In the genomic region with DNA sequence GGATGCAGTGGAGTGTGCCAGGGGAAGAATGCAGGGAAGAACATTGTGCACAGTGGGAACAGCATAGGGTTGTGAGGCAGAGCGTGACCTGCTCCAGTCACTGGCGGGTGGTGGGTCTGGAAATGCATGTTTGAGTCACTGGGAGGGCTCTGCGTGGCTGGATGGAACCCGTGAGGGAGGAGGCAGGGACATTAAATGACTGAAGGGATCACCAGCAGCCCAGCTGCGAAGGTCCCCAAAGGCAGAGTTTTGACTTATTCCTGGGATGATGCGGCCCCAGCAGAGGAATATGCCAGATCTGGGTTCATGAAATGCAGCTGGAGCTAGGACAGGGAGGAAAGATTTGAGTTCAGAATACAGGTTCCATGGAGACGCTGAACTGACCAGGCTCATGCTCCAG, we compare ENCODE assay signal across 21 cellular contexts.
A peak's percentile ranks its signal among the peaks of the same experiment; 100 is the strongest.
DNase-seq lines count a peak whose midpoint lies in the region; ATAC-seq and TF ChIP-seq lines count a peak whose summit lies in the region.
"Had no signal": no experiment of that assay in that cellular context is flagged by ENCODE, and none has a peak within 500 bp of the region (broad histone marks: within the 10 kb centered on the region; RNA-seq: fewer than 3 reads in every experiment).

No MANE protein-coding gene starts in this region.

- no peaks in the 10 kb centered on the region for H4K20me1 ChIP-seq in PC-3 (ENCODE audit: low read length)

- H3K36me3 ChIP-seq in neuronal stem cell (replicated peaks in 1 of 2; ENCODE audit: control insufficient read depth in 2 of 2, insufficient read depth in 2 of 2, low read length in 2 of 2) (no peaks in the 10 kb centered on the region), tibial artery (no peaks in the 10 kb centered on the region), gastroesophageal sphincter (no peaks in the 10 kb centered on the region), PC-3 (ENCODE audit: low read depth, low read length) (no peaks in the 10 kb centered on the region)
- H3K36me3 ChIP-seq: MG63 had no signal

- no TSS peak for BruUV-seq in PC-3 (replicated peaks; lab: Mats Ljungman, UMichigan)

- H3K27ac ChIP-seq in neuronal stem cell (replicated peaks; ENCODE audit: low read length) = no peak overlapping the region
- H3K27ac ChIP-seq in tibial artery = no peak overlapping the region
- peak overlapping the region in 2 of 4 donors; percentile 10 to 61 for H3K27ac ChIP-seq in gastroesophageal sphincter
- no peak overlapping the region for H3K27ac ChIP-seq in PC-3 (ENCODE audit: low read length)
- H3K27ac ChIP-seq: 22Rv1, C4-2B had no signal

- H2AFZ ChIP-seq in neuronal stem cell (ENCODE audit: low read length) (no peak overlapping the region), PC-3 (ENCODE audit: low read length) (no peak overlapping the region)

- no peak overlapping the region for H3K14ac ChIP-seq in neuronal stem cell (ENCODE audit: low read length)

- H3K23ac ChIP-seq in neuronal stem cell (ENCODE audit: low read depth, low read length, poor library complexity) = no peak overlapping the region

- no peaks in the 10 kb centered on the region for H3K79me2 ChIP-seq in PC-3 (ENCODE audit: low read length)

- H3K9me3 Mint-ChIP-seq in activated CD4-positive, alpha-beta T cell treated with anti-CD3 and anti-CD28 coated beads, Interleukin-2, amount 10 ng/mL, durations not matched to agents 7 days and 5 days = no peaks in the 10 kb centered on the region
- H3K9me3 Mint-ChIP-seq in glutamatergic neuron (ENCODE audit: unreplicated experiment) = peaks cover 1% of the 10 kb centered on the region
- H3K9me3 Mint-ChIP-seq: H9 had no signal

- no peak overlapping the region for H4K91ac ChIP-seq in neuronal stem cell (ENCODE audit: low read depth, low read length, poor library complexity)

- H3K9me3 ChIP-seq in neuronal stem cell (replicated peaks in 1 of 2; ENCODE audit: control insufficient read depth in 2 of 2, insufficient read depth in 1 of 2, low read depth in 1 of 2, low read length in 2 of 2) (no peaks in the 10 kb centered on the region), tibial artery (no peaks in the 10 kb centered on the region), gastroesophageal sphincter (no peaks in the 10 kb centered on the region), PC-3 (ENCODE audit: low read length) (no peaks in the 10 kb centered on the region)
- H3K9me3 ChIP-seq: MG63 had no signal

- H3K27ac Mint-ChIP-seq in activated CD4-positive, alpha-beta T cell treated with anti-CD3 and anti-CD28 coated beads, Interleukin-2, amount 10 ng/mL, durations not matched to agents 7 days and 5 days = peak overlapping the region; percentile 61
- no peak overlapping the region for H3K27ac Mint-ChIP-seq in glutamatergic neuron (ENCODE audit: unreplicated experiment)

- H3K4me1 ChIP-seq in neuronal stem cell (ENCODE audit: control insufficient read depth in 2 of 2, insufficient read depth in 1 of 2, low read depth in 1 of 2, low read length in 2 of 2) (peaks cover 0 to 4% of the 10 kb centered on the region in 2 donors), tibial artery (peaks cover 5 to 29% (median 19%) of the 10 kb centered on the region in 4 donors), gastroesophageal sphincter (peaks cover 0 to 24% (median 3%) of the 10 kb centered on the region in 3 donors), PC-3 (ENCODE audit: insufficient read depth, low read length) (peaks cover 8% of the 10 kb centered on the region; the same call in 1 of the 2 replicates)

- no CpG with 5 or more reads among the region's 7 CpGs for WGBS in neuronal stem cell (ENCODE audit: extremely low coverage in 2 of 2, insufficient read length in 2 of 2, insufficient replicate concordance in 1 of 2), 2 donors
- WGBS in gastroesophageal sphincter (ENCODE audit: low coverage in 1 of 2), 2 donors = 62 to 66% methylated on average over 2 to 4 of the region's 7 CpGs

- intact Hi-C loops in tibial artery (cut with DNase I; ENCODE audit: low total_unique reads) = no loop called here
- intact Hi-C loops in PC-3 (cut with micrococcal nuclease) = no loop called here

- H4K8ac ChIP-seq in neuronal stem cell (ENCODE audit: low read depth, low read length) = no peak overlapping the region

- H2BK120ac ChIP-seq in neuronal stem cell (ENCODE audit: low read depth, low read length) = no peak overlapping the region

- POLR2A ChIA-PET in activated CD4-positive, alpha-beta T cell treated with anti-CD3 and anti-CD28 coated beads, Interleukin-2, amount 10 ng/mL, durations not matched to agents 7 days and 5 days (lab: Charles Lee) = no interaction called here
- POLR2A ChIA-PET in PC-3 (lab: Charles Lee; ENCODE audit: unreplicated experiment) = no interaction called here

- H3K79me1 ChIP-seq in neuronal stem cell (ENCODE audit: low read depth, low read length) = no peaks in the 10 kb centered on the region

- TF ChIP-seq EP300 in gastroesophageal sphincter (IDR thresholded peaks at IDR 0.05) = no peak

- H3K9ac ChIP-seq in neuronal stem cell (ENCODE audit: low read depth, low read length, poor library complexity) = no peak overlapping the region
- H3K9ac ChIP-seq in PC-3 (ENCODE audit: low read length) = no peak overlapping the region

- no peak for TF ChIP-seq POLR2A in gastroesophageal sphincter (IDR thresholded peaks at IDR 0.05)

- H3K4me3 ChIP-seq in neuronal stem cell (ENCODE audit: low read length in 2 of 2) (no peak overlapping the region), tibial artery (no peak overlapping the region), gastroesophageal sphincter (no peak overlapping the region), PC-3 (ENCODE audit: low read length) (no peak overlapping the region)
- H3K4me3 ChIP-seq: MG63 had no signal

- no peaks in the 10 kb centered on the region for H3K9me2 ChIP-seq in PC-3 (replicated peaks; ENCODE audit: low read length)

- H3K18ac ChIP-seq in neuronal stem cell (ENCODE audit: low read length) = peak overlapping the region; percentile 32

- H3K4me1 Mint-ChIP-seq in activated CD4-positive, alpha-beta T cell treated with anti-CD3 and anti-CD28 coated beads, Interleukin-2, amount 10 ng/mL, durations not matched to agents 7 days and 5 days = peaks cover 4% of the 10 kb centered on the region
- no peaks in the 10 kb centered on the region for H3K4me1 Mint-ChIP-seq in glutamatergic neuron (ENCODE audit: low read depth, unreplicated experiment)

- ATAC-seq in gastroesophageal sphincter (no peak), PC-3 (no peak)
- ATAC-seq: Right ventricle myocardium inferior had no signal

- DNase-seq in activated CD4-positive, alpha-beta T cell treated with anti-CD3 and anti-CD28 coated beads, Interleukin-2, amount 10 ng/mL, durations not matched to agents 7 days and 5 days = no peak
- DNase-seq in activated CD4-positive, alpha-beta T cell treated with anti-CD3 and anti-CD28 coated beads, Interleukin-2, amount 50 U/mL, for 4 hours = no peak
- DNase-seq in glutamatergic neuron (peak; percentile 3), neuronal stem cell (ENCODE audit: low spot score) (no peak), tibial artery (peak; percentile 15 to 41), NOMO-1 treated with dmso at 0.1 percent for 144 hours (lab: John Stamatoyannopoulos, UW; ENCODE audit: unreplicated experiment) (no peak), PC-3 (no peak)
- DNase-seq: AML-193, DMS 273 treated with DMSO at 0.1 percent for 48 hours, H9, Kasumi-1, MG63, NCI-H1092, NCI-H1436 treated with DMSO at 0.1 percent for 48 hours, NCI-H2029, NCI-H2171 treated with DMSO at 0.1 percent for 48 hours, NCI-H446 treated with DMSO at 0.1 percent for 48 hours had no signal

- no peak overlapping the region for H3K4me2 ChIP-seq in neuronal stem cell (ENCODE audit: insufficient read depth, low read length, poor library complexity, severe bottlenecking)
- no peak overlapping the region for H3K4me2 ChIP-seq in PC-3 (ENCODE audit: low read length)

- H2BK12ac ChIP-seq in neuronal stem cell (ENCODE audit: low read length) = no peak overlapping the region

- no peak overlapping the region for H3K4me3 Mint-ChIP-seq in activated CD4-positive, alpha-beta T cell treated with anti-CD3 and anti-CD28 coated beads, Interleukin-2, amount 10 ng/mL, durations not matched to agents 7 days and 5 days
- no peak overlapping the region for H3K4me3 Mint-ChIP-seq in glutamatergic neuron (ENCODE audit: unreplicated experiment)
- H3K4me3 Mint-ChIP-seq: H9 had no signal

- peaks cover 30% of the 10 kb centered on the region for H3K27me3 Mint-ChIP-seq in activated CD4-positive, alpha-beta T cell treated with anti-CD3 and anti-CD28 coated beads, Interleukin-2, amount 10 ng/mL, durations not matched to agents 7 days and 5 days
- peaks cover 5% of the 10 kb centered on the region for H3K27me3 Mint-ChIP-seq in glutamatergic neuron (ENCODE audit: unreplicated experiment)

- H2BK15ac ChIP-seq in neuronal stem cell (ENCODE audit: low read length) = no peak overlapping the region

- no peaks in the 10 kb centered on the region for H3K36me3 Mint-ChIP-seq in activated CD4-positive, alpha-beta T cell treated with anti-CD3 and anti-CD28 coated beads, Interleukin-2, amount 10 ng/mL, durations not matched to agents 7 days and 5 days (ENCODE audit: low read depth)
- no peaks in the 10 kb centered on the region for H3K36me3 Mint-ChIP-seq in glutamatergic neuron (ENCODE audit: unreplicated experiment)

- no peak overlapping the region for H2AK5ac ChIP-seq in neuronal stem cell (ENCODE audit: low read depth, low read length)

- no peak overlapping the region for H3K4ac ChIP-seq in neuronal stem cell (ENCODE audit: low read length)

- TF ChIP-seq CTCF in glutamatergic neuron (IDR thresholded peaks at IDR 0.05; ENCODE audit: partially characterized antibody, unreplicated experiment) (no peak), tibial artery (IDR thresholded peaks at IDR 0.05) (no peak), gastroesophageal sphincter (IDR thresholded peaks at IDR 0.05) (no peak), PC-3 (conservative IDR thresholded peaks at IDR 0.05; ENCODE audit: low read depth, low read length) (no peak)

- no peak overlapping the region for H2BK5ac ChIP-seq in neuronal stem cell (ENCODE audit: low read length)

- H3K27me3 ChIP-seq in neuronal stem cell (ENCODE audit: control insufficient read depth in 3 of 3, insufficient read depth in 3 of 3, low read depth in 1 of 3, low read length in 3 of 3) = peaks cover 0 to 23% (median 12%) of the 10 kb centered on the region in 3 experiments
- no peaks in the 10 kb centered on the region for H3K27me3 ChIP-seq in tibial artery
- peaks cover 72% of the 10 kb centered on the region for H3K27me3 ChIP-seq in gastroesophageal sphincter
- H3K27me3 ChIP-seq in PC-3 (ENCODE audit: low read length) = no peaks in the 10 kb centered on the region
- H3K27me3 ChIP-seq: MG63 had no signal

- CTCF ChIA-PET in activated CD4-positive, alpha-beta T cell treated with anti-CD3 and anti-CD28 coated beads, Interleukin-2, amount 10 ng/mL, durations not matched to agents 7 days and 5 days (lab: Charles Lee) = interaction anchor here (0.6 kb wide), 1 partner anchor 48 kb away, joined by 3 read pairs; no protein-coding TSS in a partner anchor
- CTCF ChIA-PET in PC-3 (lab: Charles Lee) = no interaction called here

- H3F3A ChIP-seq in PC-3 (ENCODE audit: low read length, unreplicated experiment) = no peaks in the 10 kb centered on the region

Comparison
In these comparisons a context has a peak if more than half of its experiments do, and no peak if none do; other contexts are left out.
1. DNase-seq: peak in glutamatergic neuron (single experiment) and tibial artery (2 of 2); none in activated CD4-positive, alpha-beta T cell treated with anti-CD3 and anti-CD28 coated beads, Interleukin-2, amount 10 ng/mL, durations not matched to agents 7 days and 5 days (single experiment), activated CD4-positive, alpha-beta T cell treated with anti-CD3 and anti-CD28 coated beads, Interleukin-2, amount 50 U/mL, for 4 hours (0 of 2), neuronal stem cell (single experiment), NOMO-1 treated with dmso at 0.1 percent for 144 hours (single experiment) and PC-3 (single experiment).